ENCODE assay signal across 26 cellular contexts in the genomic region with DNA sequence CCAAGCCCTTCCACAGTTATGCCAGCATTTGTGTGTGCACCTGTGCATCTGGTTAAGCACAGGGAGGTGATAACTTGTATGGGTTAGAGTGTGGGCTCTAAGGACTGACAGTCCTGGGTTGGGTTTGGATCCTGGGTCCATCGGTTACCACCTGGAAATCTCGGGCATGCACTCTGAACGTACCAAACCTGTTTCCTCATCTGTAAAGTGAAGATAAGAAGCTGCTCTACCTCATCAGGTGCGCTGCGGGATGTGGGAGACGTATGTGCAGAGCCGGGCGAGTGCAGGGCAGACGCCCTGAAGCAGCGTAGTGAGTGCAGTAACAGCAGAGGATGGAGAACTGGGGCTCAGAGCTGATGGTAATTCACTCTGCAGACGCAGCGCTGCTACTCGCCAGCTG.
DNase-seq lines count a peak whose midpoint lies in the region; ATAC-seq and TF ChIP-seq lines count a peak whose summit lies in the region.
"Had no signal": no experiment of that assay in that cellular context is flagged by ENCODE, and none has a peak within 500 bp of the region (broad histone marks: within the 10 kb centered on the region; RNA-seq: fewer than 3 reads in every experiment).

No MANE protein-coding gene starts in this region.

- H3K9me3 ChIP-seq in CD4-positive, alpha-beta T cell (ENCODE audit: control insufficient read depth, low read length), result no peaks in the 10 kb centered on the region
- H3K9me3 ChIP-seq in CD8-positive, alpha-beta T cell (ENCODE audit: low read length), result no peaks in the 10 kb centered on the region
- H3K9me3 ChIP-seq in mesenchymal stem cell (ENCODE audit: control insufficient read depth, low read length), result no peaks in the 10 kb centered on the region
- H3K9me3 ChIP-seq: adrenal gland, pancreas, right atrium auricular region, transverse colon had no signal

- no peak overlapping the region for H3K9ac ChIP-seq in mesenchymal stem cell (ENCODE audit: low read length)

- no peaks in the 10 kb centered on the region for H3K79me1 ChIP-seq in mesenchymal stem cell (replicated peaks; ENCODE audit: low read length, poor library complexity, severe bottlenecking)

- no peak overlapping the region for H4K8ac ChIP-seq in mesenchymal stem cell (ENCODE audit: low read length)

- no peak overlapping the region for H2BK120ac ChIP-seq in mesenchymal stem cell (ENCODE audit: low read depth, low read length)

- peak overlapping the region; percentile 93 for H3K27ac Mint-ChIP-seq in CD4-positive, alpha-beta T cell
- peak overlapping the region; percentile 95 for H3K27ac Mint-ChIP-seq in CD8-positive, alpha-beta T cell
- peak overlapping the region; percentile 74 for H3K27ac Mint-ChIP-seq in activated T-helper 1 cell treated with anti-CD3 and anti-CD28 coated beads, Interleukin-12 subunit alpha, Interleukin-12 subunit beta, Interleukin-2, Interleukin-4 antibody, amounts not matched to agents 30 ng/mL and 10 ng/mL and 1 ng/mL, durations not matched to agents 14 hours and 24 hours and 36 hours
- H3K27ac Mint-ChIP-seq: immature natural killer cell; stimulated activated naive B cell treated with anti-CD40 and anti-IgM and Interleukin-4, amounts not matched to agents 10 μg/mL and 1 μg/mL and 100 μg/mL, for 72 hours had no signal

- H2AK5ac ChIP-seq in mesenchymal stem cell (ENCODE audit: low read length, severe bottlenecking), result peak overlapping the region; percentile 24

- H2BK15ac ChIP-seq in mesenchymal stem cell (ENCODE audit: low read depth, poor library complexity, severe bottlenecking), result no peak overlapping the region

- no peak overlapping the region for H4K91ac ChIP-seq in mesenchymal stem cell (ENCODE audit: low read length)

- no peak overlapping the region for H3K14ac ChIP-seq in mesenchymal stem cell (ENCODE audit: low read length in 2 of 2)

- H3K23ac ChIP-seq in mesenchymal stem cell (ENCODE audit: low read length in 2 of 2), result no peak overlapping the region

- peaks cover 96% of the 10 kb centered on the region for H3K36me3 Mint-ChIP-seq in CD4-positive, alpha-beta T cell (ENCODE audit: low read depth)
- H3K36me3 Mint-ChIP-seq in CD8-positive, alpha-beta T cell, result peaks cover 75% of the 10 kb centered on the region
- peaks cover 41% of the 10 kb centered on the region for H3K36me3 Mint-ChIP-seq in activated T-helper 1 cell treated with anti-CD3 and anti-CD28 coated beads, Interleukin-12 subunit alpha, Interleukin-12 subunit beta, Interleukin-2, Interleukin-4 antibody, amounts not matched to agents 30 ng/mL and 10 ng/mL and 1 ng/mL, durations not matched to agents 14 hours and 24 hours and 36 hours (ENCODE audit: low read depth)
- H3K36me3 Mint-ChIP-seq: immature natural killer cell had no signal

- H2BK12ac ChIP-seq in mesenchymal stem cell (ENCODE audit: low read length in 2 of 2), result no peak overlapping the region

- peak; percentile 72 for ATAC-seq in CD4-positive, alpha-beta T cell (ENCODE audit: poor library complexity)
- ATAC-seq in CD8-positive, alpha-beta T cell, result peak; percentile 60
- ATAC-seq in omental fat pad (ENCODE audit: low FRiP score), result no peak
- ATAC-seq: esophagus mucosa, foreskin keratinocyte, left lobe of liver had no signal

- peaks cover 97% of the 10 kb centered on the region for H3K4me1 Mint-ChIP-seq in CD4-positive, alpha-beta T cell (ENCODE audit: low read depth)
- peaks cover 92% of the 10 kb centered on the region for H3K4me1 Mint-ChIP-seq in CD8-positive, alpha-beta T cell (ENCODE audit: low read depth)
- peaks cover 83% of the 10 kb centered on the region for H3K4me1 Mint-ChIP-seq in activated T-helper 1 cell treated with anti-CD3 and anti-CD28 coated beads, Interleukin-12 subunit alpha, Interleukin-12 subunit beta, Interleukin-2, Interleukin-4 antibody, amounts not matched to agents 30 ng/mL and 10 ng/mL and 1 ng/mL, durations not matched to agents 14 hours and 24 hours and 36 hours (ENCODE audit: low read depth)

- intact Hi-C loops in CD4-positive, alpha-beta T cell (cut with DNase I, micrococcal nuclease), result loop anchor here in 1 of 2 experiments (5.0 kb wide), 1 partner anchor 63 kb away; no protein-coding TSS in a partner anchor
- intact Hi-C loops in CD8-positive, alpha-beta T cell (cut with DNase I, micrococcal nuclease), result loop anchor here in 1 of 2 experiments (5.0 kb wide), 1 partner anchor 113 kb away; a partner anchor contains a TSS
- intact Hi-C loops in activated T-helper 1 cell treated with anti-CD3 and anti-CD28 coated beads, Interleukin-12 subunit alpha, Interleukin-12 subunit beta, Interleukin-2, Interleukin-4 antibody, amounts not matched to agents 30 ng/mL and 10 ng/mL and 1 ng/mL, durations not matched to agents 14 hours and 24 hours and 36 hours (cut with micrococcal nuclease), result no loop called here

- 95% methylated on average over 13 of the region's 13 CpGs for WGBS in mesenchymal stem cell

- H2AFZ ChIP-seq in mesenchymal stem cell (ENCODE audit: low read depth, low read length), result no peak overlapping the region

- no peak overlapping the region for H2BK5ac ChIP-seq in mesenchymal stem cell (ENCODE audit: low read depth, low read length, poor library complexity, severe bottlenecking)

- peak in 4 of 10 experiments; percentile 35 to 56 (median 39) for DNase-seq in CD4-positive, alpha-beta T cell
- peak in 1 of 7 experiments; percentile 61 for DNase-seq in CD8-positive, alpha-beta T cell
- DNase-seq in activated T-helper 1 cell treated with anti-CD3 and anti-CD28 coated beads, Interleukin-12 subunit alpha, Interleukin-12 subunit beta, Interleukin-2, Interleukin-4 antibody, amounts not matched to agents 30 ng/mL and 10 ng/mL and 1 ng/mL, durations not matched to agents 14 hours and 24 hours and 36 hours (ENCODE audit: low spot score), result no peak
- DNase-seq in mesenchymal stem cell (no peak), omental fat pad (ENCODE audit: low spot score) (no peak), UCSD-AML1 (lab: John Stamatoyannopoulos, UW; ENCODE audit: unreplicated experiment) (no peak), CD1c-positive myeloid dendritic cell (ENCODE audit: extremely low spot score) (no peak)
- DNase-seq: activated CD8-positive, alpha-beta memory T cell treated with anti-CD3 and anti-CD28 coated beads for 24 hours; activated T-cell treated with anti-CD3 and anti-CD28 coated beads, Interleukin-2, amount 50 U/mL, for 48 hours; adrenal gland; foreskin keratinocyte; immature natural killer cell; mesendoderm; NCI-H1105; NCI-H2029; NCI-H774; pancreas; stimulated activated CD4-positive, alpha-beta T cell treated with anti-CD3 and anti-CD28 coated beads, Interleukin-4, amount 100 ng/mL, for 24 hours; stimulated activated naive B cell treated with anti-CD40 and anti-IgM and Interleukin-4, amounts not matched to agents 10 μg/mL and 1 μg/mL and 100 μg/mL, for 72 hours; transverse colon had no signal

- peaks cover 96% of the 10 kb centered on the region for H3K4me1 ChIP-seq in CD8-positive, alpha-beta T cell (ENCODE audit: insufficient read depth, low read length)
- peaks cover 9% of the 10 kb centered on the region for H3K4me1 ChIP-seq in mesenchymal stem cell (ENCODE audit: control insufficient read depth, insufficient read depth, low read depth, low read length)
- H3K4me1 ChIP-seq: adrenal gland, foreskin keratinocyte, pancreas, right atrium auricular region, transverse colon had no signal

- TF ChIP-seq CTCF in CD4-positive, alpha-beta T cell (IDR thresholded peaks at IDR 0.05), result no peak
- TF ChIP-seq CTCF in CD8-positive, alpha-beta T cell (IDR thresholded peaks at IDR 0.05), result no peak
- TF ChIP-seq CTCF in omental fat pad (IDR thresholded peaks at IDR 0.05), result no peak

- POLR2A ChIA-PET in CD4-positive, alpha-beta T cell (lab: Charles Lee), result interaction anchor here (0.8 to 3.9 kb wide), 13 partner anchors 9 to 119 kb away, joined by 3 to 21 read pairs (median 5); no protein-coding TSS in a partner anchor
- POLR2A ChIA-PET in CD8-positive, alpha-beta T cell (lab: Charles Lee), result interaction anchor here (0.7 to 1.6 kb wide), 9 partner anchors 11 to 98 kb away, joined by 3 to 5 read pairs (median 4); no protein-coding TSS in a partner anchor

- no peaks in the 10 kb centered on the region for H3K9me3 Mint-ChIP-seq in CD4-positive, alpha-beta T cell
- no peaks in the 10 kb centered on the region for H3K9me3 Mint-ChIP-seq in CD8-positive, alpha-beta T cell
- no peaks in the 10 kb centered on the region for H3K9me3 Mint-ChIP-seq in activated T-helper 1 cell treated with anti-CD3 and anti-CD28 coated beads, Interleukin-12 subunit alpha, Interleukin-12 subunit beta, Interleukin-2, Interleukin-4 antibody, amounts not matched to agents 30 ng/mL and 10 ng/mL and 1 ng/mL, durations not matched to agents 14 hours and 24 hours and 36 hours
- H3K9me3 Mint-ChIP-seq: CD8-positive, alpha-beta memory T cell; immature natural killer cell; stimulated activated naive B cell treated with anti-CD40 and anti-IgM and Interleukin-4, amounts not matched to agents 10 μg/mL and 1 μg/mL and 100 μg/mL, for 72 hours had no signal

- no peak overlapping the region for H3K4me2 ChIP-seq in mesenchymal stem cell (ENCODE audit: low read length, poor library complexity, severe bottlenecking)

- H3K27me3 ChIP-seq in CD4-positive, alpha-beta T cell (ENCODE audit: control insufficient read depth, insufficient read depth, low read length), result no peaks in the 10 kb centered on the region
- H3K27me3 ChIP-seq in CD8-positive, alpha-beta T cell (ENCODE audit: insufficient read depth, low read length), result no peaks in the 10 kb centered on the region
- H3K27me3 ChIP-seq in mesenchymal stem cell (ENCODE audit: control insufficient read depth in 1 of 2, insufficient read depth in 1 of 2, low read length in 2 of 2), result peaks cover 0 to 11% of the 10 kb centered on the region in 2 experiments
- H3K27me3 ChIP-seq: adrenal gland, foreskin keratinocyte, pancreas, right atrium auricular region, transverse colon had no signal

- H3K27ac ChIP-seq in CD4-positive, alpha-beta T cell (ENCODE audit: low read depth, low read length), result peak overlapping the region; percentile 61
- H3K27ac ChIP-seq in CD8-positive, alpha-beta T cell (ENCODE audit: low read depth, low read length), result peak overlapping the region; percentile 35
- no peak overlapping the region for H3K27ac ChIP-seq in mesenchymal stem cell (ENCODE audit: low read length, poor library complexity, severe bottlenecking)
- H3K27ac ChIP-seq: adrenal gland, foreskin keratinocyte, pancreas, right atrium auricular region, RWPE1, SK-N-MC, transverse colon had no signal

- H3K4me3 ChIP-seq in CD8-positive, alpha-beta T cell (ENCODE audit: low read depth, low read length), result no peak overlapping the region
- H3K4me3 ChIP-seq in mesenchymal stem cell (ENCODE audit: insufficient read depth in 1 of 2, low read depth in 1 of 2, low read length in 2 of 2), result no peak overlapping the region
- H3K4me3 ChIP-seq: adrenal gland, pancreas, right atrium auricular region, SK-N-MC, transverse colon had no signal

- peaks cover 43% of the 10 kb centered on the region for H3K36me3 ChIP-seq in CD8-positive, alpha-beta T cell (ENCODE audit: insufficient read depth, low read length)
- H3K36me3 ChIP-seq in mesenchymal stem cell (ENCODE audit: control insufficient read depth in 1 of 2, insufficient read depth in 2 of 2, low read depth in 1 of 2, low read length in 2 of 2), result no peaks in the 10 kb centered on the region
- H3K36me3 ChIP-seq: adrenal gland, pancreas, right atrium auricular region, transverse colon had no signal

- H3K4ac ChIP-seq in mesenchymal stem cell (ENCODE audit: low read depth in 1 of 2, low read length in 2 of 2), result no peak overlapping the region

- CTCF ChIA-PET in CD4-positive, alpha-beta T cell (lab: Charles Lee), result interaction anchor here (1.0 to 2.1 kb wide), 6 partner anchors 14 to 519 kb away, joined by 3 to 13 read pairs (median 4); a partner anchor contains a TSS
- CTCF ChIA-PET in CD8-positive, alpha-beta T cell (lab: Charles Lee), result interaction anchor here (0.7 to 1.3 kb wide), 4 partner anchors 23 to 518 kb away, joined by 3 to 4 read pairs (median 3); no protein-coding TSS in a partner anchor

- H3K4me3 Mint-ChIP-seq in CD4-positive, alpha-beta T cell, result peak overlapping the region; percentile 57
- H3K4me3 Mint-ChIP-seq in CD8-positive, alpha-beta T cell, result peak overlapping the region; percentile 49
- peak overlapping the region; percentile 58 for H3K4me3 Mint-ChIP-seq in activated T-helper 1 cell treated with anti-CD3 and anti-CD28 coated beads, Interleukin-12 subunit alpha, Interleukin-12 subunit beta, Interleukin-2, Interleukin-4 antibody, amounts not matched to agents 30 ng/mL and 10 ng/mL and 1 ng/mL, durations not matched to agents 14 hours and 24 hours and 36 hours
- H3K4me3 Mint-ChIP-seq: CD8-positive, alpha-beta memory T cell; immature natural killer cell; stimulated activated naive B cell treated with anti-CD40 and anti-IgM and Interleukin-4, amounts not matched to agents 10 μg/mL and 1 μg/mL and 100 μg/mL, for 72 hours had no signal

- H3K27me3 Mint-ChIP-seq in CD4-positive, alpha-beta T cell, result no peaks in the 10 kb centered on the region
- H3K27me3 Mint-ChIP-seq in CD8-positive, alpha-beta T cell (ENCODE audit: low read depth), result no peaks in the 10 kb centered on the region
- no peaks in the 10 kb centered on the region for H3K27me3 Mint-ChIP-seq in activated T-helper 1 cell treated with anti-CD3 and anti-CD28 coated beads, Interleukin-12 subunit alpha, Interleukin-12 subunit beta, Interleukin-2, Interleukin-4 antibody, amounts not matched to agents 30 ng/mL and 10 ng/mL and 1 ng/mL, durations not matched to agents 14 hours and 24 hours and 36 hours (ENCODE audit: insufficient read depth)
- H3K27me3 Mint-ChIP-seq: stimulated activated naive B cell treated with anti-CD40 and anti-IgM and Interleukin-4, amounts not matched to agents 10 μg/mL and 1 μg/mL and 100 μg/mL, for 72 hours had no signal

- H3K18ac ChIP-seq in mesenchymal stem cell (ENCODE audit: low read depth in 1 of 2, low read length in 2 of 2), result no peak overlapping the region
